ENCODE assay signal across 15 cellular contexts in genomic region chr3:156217674-156218352, GRCh38.
DNase-seq lines count a peak whose midpoint lies in the region; ATAC-seq and TF ChIP-seq lines count a peak whose summit lies in the region.
"Had no signal": no experiment of that assay in that cellular context is flagged by ENCODE, and none has a peak within 500 bp of the region (broad histone marks: within the 10 kb centered on the region; RNA-seq: fewer than 3 reads in every experiment).

No MANE protein-coding gene starts in this region.

- no peak for TF ChIP-seq CTCF in brain microvascular endothelial cell (IDR thresholded peaks at IDR 0.05; ENCODE audit: low read depth, low read length, missing control alignments)
- TF ChIP-seq CTCF in gastrocnemius medialis (IDR thresholded peaks at IDR 0.05 in 4 of 5, conservative IDR thresholded peaks at IDR 0.05 in 1 of 5): no peak

- H3K4me1 ChIP-seq in ACC112 (ENCODE audit: control insufficient read depth, insufficient read depth, low read length, unreplicated experiment) (peaks cover 10% of the 10 kb centered on the region), HUES6 (ENCODE audit: control insufficient read depth, insufficient read depth, low read length) (peaks cover 8% of the 10 kb centered on the region), mesodermal cell (ENCODE audit: control insufficient read depth, insufficient read depth, low read length, poor library complexity, severe bottlenecking) (peaks cover 16% of the 10 kb centered on the region), gastrocnemius medialis (no peaks in the 10 kb centered on the region)
- H3K4me1 ChIP-seq: esophagus muscularis mucosa, spleen had no signal

- no peak overlapping the region for H2AFZ ChIP-seq in ACC112 (ENCODE audit: low read length, unreplicated experiment)

- intact Hi-C loops in gastrocnemius medialis (cut with DNase I; ENCODE audit: low total_unique reads): no loop called here

- H3K9ac ChIP-seq in HUES6 (ENCODE audit: low read length): peak overlapping the region; percentile 34

- 85 to 88% methylated on average over 5 of the region's 9 CpGs for WGBS in mesodermal cell (ENCODE audit: insufficient coverage in 2 of 2), 2 experiments

- no peaks in the 10 kb centered on the region for H3K79me2 ChIP-seq in ACC112 (ENCODE audit: control insufficient read depth, insufficient read depth, low read length, unreplicated experiment)

- no peak overlapping the region for H3K4me3 ChIP-seq in ACC112 (ENCODE audit: low read depth, low read length)
- no peak overlapping the region for H3K4me3 ChIP-seq in HUES6 (ENCODE audit: low read depth, low read length)
- no peak overlapping the region for H3K4me3 ChIP-seq in brain microvascular endothelial cell (ENCODE audit: low read depth, low read length)
- H3K4me3 ChIP-seq in mesodermal cell (ENCODE audit: extremely low read depth, insufficient read depth, low read length, poor library complexity, severe bottlenecking): no peak overlapping the region
- H3K4me3 ChIP-seq in gastrocnemius medialis: no peak overlapping the region
- H3K4me3 ChIP-seq: esophagus muscularis mucosa, spleen had no signal

- TF ChIP-seq POLR2A in gastrocnemius medialis (IDR thresholded peaks at IDR 0.05): no peak

- H3K9me3 ChIP-seq in HUES6 (ENCODE audit: control insufficient read depth, insufficient read depth, low read depth, low read length): no peaks in the 10 kb centered on the region
- H3K9me3 ChIP-seq in mesodermal cell (ENCODE audit: control insufficient read depth, low read length): no peaks in the 10 kb centered on the region
- no peaks in the 10 kb centered on the region for H3K9me3 ChIP-seq in gastrocnemius medialis
- H3K9me3 ChIP-seq: esophagus muscularis mucosa, neutrophil had no signal

- ATAC-seq in HG02885 (IDR thresholded peaks at IDR 0.05; ENCODE audit: poor library complexity, unreplicated experiment) (no peak), gastrocnemius medialis (no peak)
- ATAC-seq: activated naive CD8-positive, alpha-beta T cell treated with anti-CD3 and anti-CD28 coated beads, Interleukin-2, amount 50 U/mL, for 24 hours had no signal

- DNase-seq in brain microvascular endothelial cell (peak; percentile 67), NCI-H446 (lab: John Stamatoyannopoulos, UW) (no peak), gastrocnemius medialis (no peak), foreskin melanocyte (no peak)
- DNase-seq: activated CD4-positive, alpha-beta T cell treated with anti-CD3 and anti-CD28 coated beads for 48 hours; activated naive CD8-positive, alpha-beta T cell treated with anti-CD3 and anti-CD28 coated beads, Interleukin-2, amount 50 U/mL, for 24 hours; activated T-cell treated with anti-CD3 and anti-CD28 coated beads, Interleukin-2, amount 50 U/mL, for 24 hours; spleen; T-helper 1 cell had no signal

- H3K27ac ChIP-seq in ACC112 (ENCODE audit: low read depth, low read length): peak overlapping the region; percentile 31; the same call in 1 of the 2 replicates
- H3K27ac ChIP-seq in HUES6 (ENCODE audit: low read depth, low read length): no peak overlapping the region; the same call in 1 of the 2 replicates
- peak overlapping the region; percentile 57 for H3K27ac ChIP-seq in brain microvascular endothelial cell
- peak overlapping the region; percentile 58 for H3K27ac ChIP-seq in mesodermal cell (ENCODE audit: low read depth, low read length, severe bottlenecking)
- H3K27ac ChIP-seq in gastrocnemius medialis: no peak overlapping the region
- H3K27ac ChIP-seq: esophagus muscularis mucosa, neutrophil, spleen had no signal

- H3K36me3 ChIP-seq in ACC112 (ENCODE audit: insufficient read depth, low read length) (no peaks in the 10 kb centered on the region), HUES6 (ENCODE audit: control insufficient read depth, insufficient read depth, low read length) (no peaks in the 10 kb centered on the region), brain microvascular endothelial cell (replicated peaks) (no peaks in the 10 kb centered on the region), mesodermal cell (ENCODE audit: control insufficient read depth, insufficient read depth, low read length) (no peaks in the 10 kb centered on the region), gastrocnemius medialis (no peaks in the 10 kb centered on the region)
- H3K36me3 ChIP-seq: esophagus muscularis mucosa, neutrophil, spleen had no signal

- in situ Hi-C loops in brain microvascular endothelial cell (cut with HindIII; ENCODE audit: low pct_ligation_motif_present, low sequenced_read_pairs) (no loop called here), gastrocnemius medialis (cut with MboI; ENCODE audit: low sequenced_read_pairs in 4 of 4) (no loop called here)

- H3K27me3 ChIP-seq in ACC112 (ENCODE audit: insufficient read depth, low read length) (no peaks in the 10 kb centered on the region), HUES6 (ENCODE audit: control insufficient read depth, insufficient read depth, low read length) (no peaks in the 10 kb centered on the region), brain microvascular endothelial cell (replicated peaks) (no peaks in the 10 kb centered on the region), gastrocnemius medialis (no peaks in the 10 kb centered on the region)
- H3K27me3 ChIP-seq: esophagus muscularis mucosa, neutrophil had no signal

Comparison
In these comparisons a context has a peak if more than half of its experiments do, and no peak if none do; other contexts are left out.
1. H3K27ac ChIP-seq: peak in ACC112 (single experiment), brain microvascular endothelial cell (single experiment) and mesodermal cell (single experiment); none in HUES6 (single experiment) and gastrocnemius medialis (0 of 4).